ENCODE assay signal across 1 cellular context in the genomic region with DNA sequence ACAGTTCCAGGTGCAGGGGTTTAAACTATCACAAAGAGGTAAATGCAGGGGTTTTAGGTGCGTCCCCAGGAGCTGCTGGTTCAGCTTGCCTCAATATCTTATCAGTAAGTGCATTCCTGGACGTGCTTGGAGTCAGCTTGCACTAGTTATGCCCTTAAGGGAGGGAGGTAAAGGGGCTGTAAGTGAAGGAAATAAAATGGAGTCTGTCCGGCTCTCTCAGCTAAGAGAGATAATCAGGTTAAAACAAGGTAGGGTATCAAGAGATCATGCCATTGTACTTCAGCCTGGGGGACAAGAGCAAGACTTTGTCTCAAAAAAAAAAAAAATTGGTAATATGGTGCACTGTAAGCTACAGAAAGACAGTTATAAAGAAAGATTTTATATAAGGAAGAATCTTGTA.
TF ChIP-seq lines count a peak whose summit lies in the region.

No MANE protein-coding gene starts in this region.

TF ChIP-seq in GM23338, 12 proteins besides CTCF, POLR2A, EP300 and RAD21:
- TF ChIP-seq, protein P1, sequence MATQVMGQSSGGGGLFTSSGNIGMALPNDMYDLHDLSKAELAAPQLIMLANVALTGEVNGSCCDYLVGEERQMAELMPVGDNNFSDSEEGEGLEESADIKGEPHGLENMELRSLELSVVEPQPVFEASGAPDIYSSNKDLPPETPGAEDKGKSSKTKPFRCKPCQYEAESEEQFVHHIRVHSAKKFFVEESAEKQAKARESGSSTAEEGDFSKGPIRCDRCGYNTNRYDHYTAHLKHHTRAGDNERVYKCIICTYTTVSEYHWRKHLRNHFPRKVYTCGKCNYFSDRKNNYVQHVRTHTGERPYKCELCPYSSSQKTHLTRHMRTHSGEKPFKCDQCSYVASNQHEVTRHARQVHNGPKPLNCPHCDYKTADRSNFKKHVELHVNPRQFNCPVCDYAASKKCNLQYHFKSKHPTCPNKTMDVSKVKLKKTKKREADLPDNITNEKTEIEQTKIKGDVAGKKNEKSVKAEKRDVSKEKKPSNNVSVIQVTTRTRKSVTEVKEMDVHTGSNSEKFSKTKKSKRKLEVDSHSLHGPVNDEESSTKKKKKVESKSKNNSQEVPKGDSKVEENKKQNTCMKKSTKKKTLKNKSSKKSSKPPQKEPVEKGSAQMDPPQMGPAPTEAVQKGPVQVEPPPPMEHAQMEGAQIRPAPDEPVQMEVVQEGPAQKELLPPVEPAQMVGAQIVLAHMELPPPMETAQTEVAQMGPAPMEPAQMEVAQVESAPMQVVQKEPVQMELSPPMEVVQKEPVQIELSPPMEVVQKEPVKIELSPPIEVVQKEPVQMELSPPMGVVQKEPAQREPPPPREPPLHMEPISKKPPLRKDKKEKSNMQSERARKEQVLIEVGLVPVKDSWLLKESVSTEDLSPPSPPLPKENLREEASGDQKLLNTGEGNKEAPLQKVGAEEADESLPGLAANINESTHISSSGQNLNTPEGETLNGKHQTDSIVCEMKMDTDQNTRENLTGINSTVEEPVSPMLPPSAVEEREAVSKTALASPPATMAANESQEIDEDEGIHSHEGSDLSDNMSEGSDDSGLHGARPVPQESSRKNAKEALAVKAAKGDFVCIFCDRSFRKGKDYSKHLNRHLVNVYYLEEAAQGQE (IDR thresholded peaks at IDR 0.05; ENCODE audit: unreplicated experiment), result no peak
- TF ChIP-seq, protein P2, sequence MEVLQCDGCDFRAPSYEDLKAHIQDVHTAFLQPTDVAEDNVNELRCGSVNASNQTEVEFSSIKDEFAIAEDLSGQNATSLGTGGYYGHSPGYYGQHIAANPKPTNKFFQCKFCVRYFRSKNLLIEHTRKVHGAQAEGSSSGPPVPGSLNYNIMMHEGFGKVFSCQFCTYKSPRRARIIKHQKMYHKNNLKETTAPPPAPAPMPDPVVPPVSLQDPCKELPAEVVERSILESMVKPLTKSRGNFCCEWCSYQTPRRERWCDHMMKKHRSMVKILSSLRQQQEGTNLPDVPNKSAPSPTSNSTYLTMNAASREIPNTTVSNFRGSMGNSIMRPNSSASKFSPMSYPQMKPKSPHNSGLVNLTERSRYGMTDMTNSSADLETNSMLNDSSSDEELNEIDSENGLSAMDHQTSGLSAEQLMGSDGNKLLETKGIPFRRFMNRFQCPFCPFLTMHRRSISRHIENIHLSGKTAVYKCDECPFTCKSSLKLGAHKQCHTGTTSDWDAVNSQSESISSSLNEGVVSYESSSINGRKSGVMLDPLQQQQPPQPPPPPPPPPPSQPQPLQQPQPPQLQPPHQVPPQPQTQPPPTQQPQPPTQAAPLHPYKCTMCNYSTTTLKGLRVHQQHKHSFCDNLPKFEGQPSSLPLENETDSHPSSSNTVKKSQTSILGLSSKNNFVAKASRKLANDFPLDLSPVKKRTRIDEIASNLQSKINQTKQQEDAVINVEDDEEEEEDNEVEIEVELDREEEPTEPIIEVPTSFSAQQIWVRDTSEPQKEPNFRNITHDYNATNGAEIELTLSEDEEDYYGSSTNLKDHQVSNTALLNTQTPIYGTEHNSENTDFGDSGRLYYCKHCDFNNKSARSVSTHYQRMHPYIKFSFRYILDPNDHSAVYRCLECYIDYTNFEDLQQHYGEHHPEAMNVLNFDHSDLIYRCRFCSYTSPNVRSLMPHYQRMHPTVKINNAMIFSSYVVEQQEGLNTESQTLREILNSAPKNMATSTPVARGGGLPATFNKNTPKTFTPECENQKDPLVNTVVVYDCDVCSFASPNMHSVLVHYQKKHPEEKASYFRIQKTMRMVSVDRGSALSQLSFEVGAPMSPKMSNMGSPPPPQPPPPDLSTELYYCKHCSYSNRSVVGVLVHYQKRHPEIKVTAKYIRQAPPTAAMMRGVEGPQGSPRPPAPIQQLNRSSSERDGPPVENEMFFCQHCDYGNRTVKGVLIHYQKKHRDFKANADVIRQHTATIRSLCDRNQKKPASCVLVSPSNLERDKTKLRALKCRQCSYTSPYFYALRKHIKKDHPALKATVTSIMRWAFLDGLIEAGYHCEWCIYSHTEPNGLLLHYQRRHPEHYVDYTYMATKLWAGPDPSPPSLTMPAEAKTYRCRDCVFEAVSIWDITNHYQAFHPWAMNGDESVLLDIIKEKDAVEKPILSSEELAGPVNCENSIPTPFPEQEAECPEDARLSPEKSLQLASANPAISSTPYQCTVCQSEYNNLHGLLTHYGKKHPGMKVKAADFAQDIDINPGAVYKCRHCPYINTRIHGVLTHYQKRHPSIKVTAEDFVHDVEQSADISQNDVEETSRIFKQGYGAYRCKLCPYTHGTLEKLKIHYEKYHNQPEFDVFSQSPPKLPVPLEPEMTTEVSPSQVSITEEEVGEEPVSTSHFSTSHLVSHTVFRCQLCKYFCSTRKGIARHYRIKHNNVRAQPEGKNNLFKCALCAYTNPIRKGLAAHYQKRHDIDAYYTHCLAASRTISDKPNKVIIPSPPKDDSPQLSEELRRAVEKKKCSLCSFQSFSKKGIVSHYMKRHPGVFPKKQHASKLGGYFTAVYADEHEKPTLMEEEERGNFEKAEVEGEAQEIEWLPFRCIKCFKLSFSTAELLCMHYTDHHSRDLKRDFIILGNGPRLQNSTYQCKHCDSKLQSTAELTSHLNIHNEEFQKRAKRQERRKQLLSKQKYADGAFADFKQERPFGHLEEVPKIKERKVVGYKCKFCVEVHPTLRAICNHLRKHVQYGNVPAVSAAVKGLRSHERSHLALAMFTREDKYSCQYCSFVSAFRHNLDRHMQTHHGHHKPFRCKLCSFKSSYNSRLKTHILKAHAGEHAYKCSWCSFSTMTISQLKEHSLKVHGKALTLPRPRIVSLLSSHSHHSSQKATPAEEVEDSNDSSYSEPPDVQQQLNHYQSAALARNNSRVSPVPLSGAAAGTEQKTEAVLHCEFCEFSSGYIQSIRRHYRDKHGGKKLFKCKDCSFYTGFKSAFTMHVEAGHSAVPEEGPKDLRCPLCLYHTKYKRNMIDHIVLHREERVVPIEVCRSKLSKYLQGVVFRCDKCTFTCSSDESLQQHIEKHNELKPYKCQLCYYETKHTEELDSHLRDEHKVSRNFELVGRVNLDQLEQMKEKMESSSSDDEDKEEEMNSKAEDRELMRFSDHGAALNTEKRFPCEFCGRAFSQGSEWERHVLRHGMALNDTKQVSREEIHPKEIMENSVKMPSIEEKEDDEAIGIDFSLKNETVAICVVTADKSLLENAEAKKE (CRISPR knock-in tag; IDR thresholded peaks at IDR 0.05), result no peak
- no peak for TF ChIP-seq CREB1 (CRISPR knock-in tag; IDR thresholded peaks at IDR 0.05; ENCODE audit: low read depth)
- no peak for TF ChIP-seq EZH2phosphoT487 (IDR thresholded peaks at IDR 0.05; ENCODE audit: unreplicated experiment)
- no peak for TF ChIP-seq NANOG (IDR thresholded peaks at IDR 0.05; ENCODE audit: borderline replicate concordance)
- no peak for TF ChIP-seq JUNB (IDR thresholded peaks at IDR 0.05; ENCODE audit: unreplicated experiment)
- TF ChIP-seq EZH2 (IDR thresholded peaks at IDR 0.05; ENCODE audit: low read depth, unreplicated experiment), result no peak
- no peak for TF ChIP-seq POLR2AphosphoS5 (IDR thresholded peaks at IDR 0.05; ENCODE audit: low read depth)
